In genomic region chr11:78140392-78141077, GRCh38 we compare ENCODE assay signal across 9 cellular contexts. TPM values are rescaled to one million over a fixed set of nuclear protein-coding genes. Genes with fewer than 3 reads are reported as not detected.
DNase-seq lines count a peak whose midpoint lies in the region; ATAC-seq, FAIRE-seq and TF ChIP-seq lines count a peak whose summit lies in the region.
"Had no signal": no experiment of that assay in that cellular context is flagged by ENCODE, and none has a peak within 500 bp of the region (broad histone marks: within the 10 kb centered on the region; RNA-seq: fewer than 3 reads in every experiment).

No MANE protein-coding gene starts in this region.

- H3K4me3 ChIP-seq in cardiac muscle cell (peak overlapping the region; percentile 76), iPS-18a (ENCODE audit: low read length) (peak overlapping the region; percentile 94), thymus (ENCODE audit: low read length) (peak overlapping the region; percentile 71)

- H3K27me3 ChIP-seq in cardiac muscle cell (no peaks in the 10 kb centered on the region), iPS-18a (ENCODE audit: control insufficient read depth, insufficient read depth, low read length) (no peaks in the 10 kb centered on the region), thymus (ENCODE audit: control insufficient read depth, insufficient read depth) (no peaks in the 10 kb centered on the region)

- CTCF ChIA-PET in activated CD4-positive, alpha-beta memory T cell treated with anti-CD3 and anti-CD28 coated beads for 36 hours (lab: Charles Lee): interaction anchor here (0.5 to 2.4 kb wide), 3 partner anchors 9 to 1280 kb away, joined by 3 to 14 read pairs (median 3); partner anchors contain the start of gene ACER3

- H3K9me3 Mint-ChIP-seq in activated CD4-positive, alpha-beta memory T cell treated with anti-CD3 and anti-CD28 coated beads for 36 hours: no peaks in the 10 kb centered on the region

- peak overlapping the region; percentile 97 for H3K9ac ChIP-seq in iPS-18a (ENCODE audit: low read length)

- no peak for ATAC-seq in left ventricle myocardium superior
- no peak for ATAC-seq in left lobe of liver

- no peak for FAIRE-seq in D721Med (lab: Jason Lieb, UNC)
- FAIRE-seq: G401.6 had no signal

- H3K27ac Mint-ChIP-seq in activated CD4-positive, alpha-beta memory T cell treated with anti-CD3 and anti-CD28 coated beads for 36 hours: peak overlapping the region; percentile 21

- H3K27ac ChIP-seq in cardiac muscle cell: no peak overlapping the region
- no peak overlapping the region for H3K27ac ChIP-seq in iPS-18a (ENCODE audit: low read length)
- H3K27ac ChIP-seq in thymus (ENCODE audit: low read depth): no peak overlapping the region

- DNase-seq in cardiac muscle cell (ENCODE audit: low read depth in 1 of 2, low spot score in 1 of 2): peak in 1 of 2 donors; percentile 6
- no peak for DNase-seq in left ventricle myocardium superior
- peak; percentile 41 for DNase-seq in activated CD4-positive, alpha-beta memory T cell treated with anti-CD3 and anti-CD28 coated beads for 36 hours
- no peak for DNase-seq in left lobe of liver (ENCODE audit: low spot score)
- DNase-seq in D721Med (ENCODE audit: insufficient read length, low spot score): no peak
- DNase-seq in COLO829 (ENCODE audit: low spot score): no peak

- 78% methylated on average over 17 of the region's 17 CpGs for WGBS in thymus

- H3K36me3 Mint-ChIP-seq in activated CD4-positive, alpha-beta memory T cell treated with anti-CD3 and anti-CD28 coated beads for 36 hours: peaks cover 27% of the 10 kb centered on the region

- peak overlapping the region; percentile 72 for H3K4me3 Mint-ChIP-seq in activated CD4-positive, alpha-beta memory T cell treated with anti-CD3 and anti-CD28 coated beads for 36 hours

- H3K9me3 ChIP-seq in cardiac muscle cell (ENCODE audit: low read depth): no peaks in the 10 kb centered on the region
- no peaks in the 10 kb centered on the region for H3K9me3 ChIP-seq in iPS-18a (ENCODE audit: control insufficient read depth, low read depth, low read length)
- no peaks in the 10 kb centered on the region for H3K9me3 ChIP-seq in thymus (ENCODE audit: control insufficient read depth)

- H3K36me3 ChIP-seq in cardiac muscle cell: no peaks in the 10 kb centered on the region
- peaks cover 13% of the 10 kb centered on the region for H3K36me3 ChIP-seq in iPS-18a (ENCODE audit: control insufficient read depth, low read depth, low read length)
- no peaks in the 10 kb centered on the region for H3K36me3 ChIP-seq in thymus (ENCODE audit: control insufficient read depth, insufficient read depth)

- POLR2A ChIA-PET in activated CD4-positive, alpha-beta memory T cell treated with anti-CD3 and anti-CD28 coated beads for 36 hours (lab: Charles Lee): interaction anchor here (1.9 to 2.1 kb wide), 3 partner anchors 47 to 146 kb away, joined by 8 to 16 read pairs (median 11); partner anchors contain the start of genes INTS4, KCTD21 and USP35

- H3K27me3 Mint-ChIP-seq in activated CD4-positive, alpha-beta memory T cell treated with anti-CD3 and anti-CD28 coated beads for 36 hours: no peaks in the 10 kb centered on the region

- no peaks in the 10 kb centered on the region for H3K4me1 ChIP-seq in cardiac muscle cell (ENCODE audit: low read depth)
- H3K4me1 ChIP-seq in iPS-18a (ENCODE audit: control insufficient read depth, low read depth, low read length): peaks cover 3% of the 10 kb centered on the region
- peaks cover 12% of the 10 kb centered on the region for H3K4me1 ChIP-seq in thymus (ENCODE audit: control insufficient read depth, insufficient read depth, low read length)

- TF ChIP-seq CTCF in cardiac muscle cell (IDR thresholded peaks at IDR 0.05; ENCODE audit: low read depth, low read length) (no peak), D721Med (IDR thresholded peaks at IDR 0.05; ENCODE audit: insufficient read depth, missing control alignments) (no peak)

- intact Hi-C loops in left ventricle myocardium superior (cut with micrococcal nuclease): no loop called here
- intact Hi-C loops in activated CD4-positive, alpha-beta memory T cell treated with anti-CD3 and anti-CD28 coated beads for 36 hours (cut with micrococcal nuclease): no loop called here

- peaks cover 34% of the 10 kb centered on the region for H3K4me1 Mint-ChIP-seq in activated CD4-positive, alpha-beta memory T cell treated with anti-CD3 and anti-CD28 coated beads for 36 hours (ENCODE audit: low read depth)

RNA-seq across cellular contexts. Expression of gene ALG8, which starts 1.1 kb away (rescaled TPM):
- total RNA-seq in cardiac muscle cell (25.9 and 38.4 TPM in 2 replicates), left ventricle myocardium superior (12.6 TPM), left lobe of liver (29.6 TPM)
- polyA plus RNA-seq in cardiac muscle cell (74.1 and 75.4 TPM in 2 replicates), thymus (45.1 TPM)
- total RNA-seq in activated CD4-positive, alpha-beta memory T cell treated with anti-CD3 and anti-CD28 coated beads for 36 hours: 10 to 100 TPM; 45.8 to 45.9 TPM

RNA-seq across cellular contexts. Expression of gene KCTD21, which starts 47.9 kb away (rescaled TPM):
- 8.6 and 15.8 TPM in 2 replicates for total RNA-seq in cardiac muscle cell
- polyA plus RNA-seq in cardiac muscle cell: 4.8 and 5.8 TPM in 2 replicates
- 8.5 TPM for total RNA-seq in left ventricle myocardium superior
- 1 to 10 TPM; 7.9 to 8.8 TPM for total RNA-seq in activated CD4-positive, alpha-beta memory T cell treated with anti-CD3 and anti-CD28 coated beads for 36 hours
- polyA plus RNA-seq in thymus: 5.6 TPM
- 12.5 TPM for total RNA-seq in left lobe of liver

RNA-seq across cellular contexts. Expression of gene USP35, which starts 48.2 kb away (rescaled TPM):
- total RNA-seq in cardiac muscle cell: 25.1 and 35.0 TPM in 2 replicates
- polyA plus RNA-seq in cardiac muscle cell: 11.1 and 13.3 TPM in 2 replicates
- 4.7 TPM for total RNA-seq in left ventricle myocardium superior
- 1 to 10 TPM; 9.3 to 9.6 TPM for total RNA-seq in activated CD4-positive, alpha-beta memory T cell treated with anti-CD3 and anti-CD28 coated beads for 36 hours
- 13.1 TPM for polyA plus RNA-seq in thymus
- total RNA-seq in left lobe of liver: 7.8 TPM
